ENCODE assay signal across 25 cellular contexts in genomic region chr2:185891804-185892411, GRCh38.
"Had no signal": no experiment of that assay in that cellular context is flagged by ENCODE, and none has a peak within 500 bp of the region (broad histone marks: within the 10 kb centered on the region; RNA-seq: fewer than 3 reads in every experiment).

No MANE protein-coding gene starts in this region.

- H3K4me2 ChIP-seq: neural progenitor cell had no signal

- H3K4me3 ChIP-seq: neural progenitor cell, ovary, psoas muscle, stomach, thoracic aorta, thyroid gland, tibial nerve, upper lobe of left lung, vagina had no signal

- DNase-seq: natural killer cell; occipital lobe; ovary; posterior cingulate gyrus; psoas muscle; right cardiac atrium; small intestine; stimulated activated CD4-positive, alpha-beta T cell treated with anti-CD3 and anti-CD28 coated beads, Interleukin-15, amount 100 ng/mL, for 24 hours; stimulated activated CD4-positive, alpha-beta T cell treated with anti-CD3 and anti-CD28 coated beads, Interleukin-2, amount 100 ng/mL, for 24 hours; stimulated activated CD4-positive, alpha-beta T cell treated with anti-CD3 and anti-CD28 coated beads, Interleukin-2, amount 100 ng/mL, for 48 hours; stimulated activated CD4-positive, alpha-beta T cell treated with anti-CD3 and anti-CD28 coated beads, Interleukin-4, amount 100 ng/mL, for 24 hours; stimulated activated naive B cell treated with anti-CD40 and anti-IgM and Interleukin-4, amounts not matched to agents 10 μg/mL and 1 μg/mL and 100 μg/mL, for 72 hours; stimulated activated naive CD4-positive, alpha-beta T cell treated with Interleukin-2 at 50 U/mL for 16 hours; stomach; thyroid gland; trophoblast cell; upper lobe of left lung had no signal

- ATAC-seq: natural killer cell; psoas muscle; right cardiac atrium; sciatic nerve; stimulated activated effector memory CD8-positive, alpha-beta T cell treated with anti-CD3 and anti-CD28 coated beads, Interleukin-12 subunit alpha, Interleukin-12 subunit beta, amount 100 ng/mL, for 72 hours; stimulated activated naive B cell treated with anti-CD40 and anti-IgM and Interleukin-4, amounts not matched to agents 10 μg/mL and 1 μg/mL and 100 μg/mL, for 72 hours had no signal

- H3K79me2 ChIP-seq: parathyroid adenoma had no signal

- H3K9ac ChIP-seq: neural progenitor cell, parathyroid adenoma had no signal

- H3K27me3 ChIP-seq: neural progenitor cell, ovary, stomach, thyroid gland, tibial nerve, upper lobe of left lung, vagina had no signal

- H3K36me3 ChIP-seq: neural progenitor cell, ovary, stomach, thoracic aorta, thyroid gland, upper lobe of left lung, vagina had no signal

- H2AFZ ChIP-seq: neural progenitor cell, parathyroid adenoma had no signal

- FAIRE-seq: small intestine, urothelium cell line had no signal

- H3K4me1 ChIP-seq: neural progenitor cell, parathyroid adenoma, psoas muscle, stomach, thyroid gland, tibial nerve, upper lobe of left lung, vagina had no signal

- H3K27ac ChIP-seq: neural progenitor cell, ovary, parathyroid adenoma, psoas muscle, stomach, thoracic aorta, thyroid gland, tibial nerve, upper lobe of left lung, vagina had no signal

- H3K9me3 ChIP-seq: ovary, psoas muscle, stomach, thoracic aorta, thyroid gland, tibial nerve, upper lobe of left lung, vagina had no signal
